2 cellular contexts compared by ENCODE assay signal in genomic region chr1:168243200-168243599, GRCh38.
TF ChIP-seq lines count a peak whose summit lies in the region.

No MANE protein-coding gene starts in this region.

TF ChIP-seq in HCT116, 20 proteins besides CTCF, POLR2A, EP300 and RAD21:
- TF ChIP-seq SP1 (IDR thresholded peaks at IDR 0.05; ENCODE audit: low read depth) (no peak), CBX3 (IDR thresholded peaks at IDR 0.05; ENCODE audit: low read depth) (no peak), ZNF274 (IDR thresholded peaks at IDR 0.05; ENCODE audit: low read depth, low read length) (no peak), EZH2phosphoT487 (IDR thresholded peaks at IDR 0.05; ENCODE audit: borderline replicate concordance) (no peak), CEBPB (IDR thresholded peaks at IDR 0.05; ENCODE audit: low read depth) (no peak), SRF (IDR thresholded peaks at IDR 0.05; ENCODE audit: low read depth) (no peak), TCF7L2 (IDR thresholded peaks at IDR 0.05; ENCODE audit: borderline replicate concordance, extremely low read depth, insufficient read depth, insufficient read length) (no peak), EZH2 (IDR thresholded peaks at IDR 0.05) (no peak), ZFX (IDR thresholded peaks at IDR 0.05) (no peak), EGR1 (IDR thresholded peaks at IDR 0.05; ENCODE audit: low read depth) (no peak), JUND (IDR thresholded peaks at IDR 0.05) (no peak), SIN3A (IDR thresholded peaks at IDR 0.05; ENCODE audit: low read depth) (no peak), ELF1 (IDR thresholded peaks at IDR 0.05; ENCODE audit: borderline replicate concordance, low read depth) (no peak), POLR2AphosphoS5 (IDR thresholded peaks at IDR 0.05; ENCODE audit: low read depth, low read length) (no peak), MAX (IDR thresholded peaks at IDR 0.05) (no peak), FOSL1 (IDR thresholded peaks at IDR 0.05; ENCODE audit: low read depth) (no peak), REST (IDR thresholded peaks at IDR 0.05; ENCODE audit: low read depth) (no peak), YY1 (IDR thresholded peaks at IDR 0.05; ENCODE audit: extremely low read depth, insufficient replicate concordance, low read depth, low read length) (no peak)
- TF ChIP-seq, protein P1, sequence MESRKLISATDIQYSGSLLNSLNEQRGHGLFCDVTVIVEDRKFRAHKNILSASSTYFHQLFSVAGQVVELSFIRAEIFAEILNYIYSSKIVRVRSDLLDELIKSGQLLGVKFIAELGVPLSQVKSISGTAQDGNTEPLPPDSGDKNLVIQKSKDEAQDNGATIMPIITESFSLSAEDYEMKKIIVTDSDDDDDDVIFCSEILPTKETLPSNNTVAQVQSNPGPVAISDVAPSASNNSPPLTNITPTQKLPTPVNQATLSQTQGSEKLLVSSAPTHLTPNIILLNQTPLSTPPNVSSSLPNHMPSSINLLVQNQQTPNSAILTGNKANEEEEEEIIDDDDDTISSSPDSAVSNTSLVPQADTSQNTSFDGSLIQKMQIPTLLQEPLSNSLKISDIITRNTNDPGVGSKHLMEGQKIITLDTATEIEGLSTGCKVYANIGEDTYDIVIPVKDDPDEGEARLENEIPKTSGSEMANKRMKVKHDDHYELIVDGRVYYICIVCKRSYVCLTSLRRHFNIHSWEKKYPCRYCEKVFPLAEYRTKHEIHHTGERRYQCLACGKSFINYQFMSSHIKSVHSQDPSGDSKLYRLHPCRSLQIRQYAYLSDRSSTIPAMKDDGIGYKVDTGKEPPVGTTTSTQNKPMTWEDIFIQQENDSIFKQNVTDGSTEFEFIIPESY (IDR thresholded peaks at IDR 0.05; ENCODE audit: extremely low read depth, insufficient replicate concordance, low read length): no peak
- TF ChIP-seq, protein P2, sequence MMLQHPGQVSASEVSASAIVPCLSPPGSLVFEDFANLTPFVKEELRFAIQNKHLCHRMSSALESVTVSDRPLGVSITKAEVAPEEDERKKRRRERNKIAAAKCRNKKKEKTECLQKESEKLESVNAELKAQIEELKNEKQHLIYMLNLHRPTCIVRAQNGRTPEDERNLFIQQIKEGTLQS (IDR thresholded peaks at IDR 0.05): no peak

TF ChIP-seq in K562, 482 proteins besides CTCF, POLR2A, EP300 and RAD21:
- no peak for TF ChIP-seq KLF10 (CRISPR knock-in tag; IDR thresholded peaks at IDR 0.05)
- TF ChIP-seq RAD51 (IDR thresholded peaks at IDR 0.05; ENCODE audit: borderline replicate concordance, low read depth): no peak
- no peak for TF ChIP-seq KDM1A (IDR thresholded peaks at IDR 0.05)
- no peak for TF ChIP-seq MBD2 (IDR thresholded peaks at IDR 0.05; ENCODE audit: borderline replicate concordance, low read depth)
- no peak for TF ChIP-seq SIRT6 (IDR thresholded peaks at IDR 0.05; ENCODE audit: low read depth, low read length)
- TF ChIP-seq SMARCA4 (IDR thresholded peaks at IDR 0.05): no peak
- TF ChIP-seq GTF2F1 (IDR thresholded peaks at IDR 0.05; ENCODE audit: low read depth, low read length): no peak
- no peak for TF ChIP-seq FOXJ2 (tag; IDR thresholded peaks at IDR 0.05)
- no peak for TF ChIP-seq TEAD2 (tag; IDR thresholded peaks at IDR 0.05)
- TF ChIP-seq NCOA1 (IDR thresholded peaks at IDR 0.05; ENCODE audit: low read depth): no peak
- TF ChIP-seq SMARCE1 (IDR thresholded peaks at IDR 0.05): no peak
- TF ChIP-seq CREB1 (IDR thresholded peaks at IDR 0.05): no peak
- TF ChIP-seq CREB1 (CRISPR knock-in tag; IDR thresholded peaks at IDR 0.05): no peak
- TF ChIP-seq ZFX (CRISPR knock-in tag; IDR thresholded peaks at IDR 0.05): no peak
- no peak for TF ChIP-seq TCF15 (CRISPR knock-in tag; IDR thresholded peaks at IDR 0.05)
- TF ChIP-seq E2F5 (CRISPR knock-in tag; IDR thresholded peaks at IDR 0.05): no peak
- no peak for TF ChIP-seq ZNF584 (CRISPR knock-in tag; IDR thresholded peaks at IDR 0.05; ENCODE audit: low read depth)
- TF ChIP-seq ZNF79 (CRISPR knock-in tag; IDR thresholded peaks at IDR 0.05; ENCODE audit: low read depth): no peak
- no peak for TF ChIP-seq HMGN3 (IDR thresholded peaks at IDR 0.05; ENCODE audit: borderline replicate concordance, extremely low read depth, insufficient read length, low read depth, low read length)
- TF ChIP-seq TRIM24 (IDR thresholded peaks at IDR 0.05): no peak
- no peak for TF ChIP-seq MEF2A (IDR thresholded peaks at IDR 0.05; ENCODE audit: control insufficient read depth, low read depth, low read length)
